ENCODE assay signal across 8 cellular contexts in genomic region chr12:53493610-53494391, GRCh38.
A peak's percentile ranks its signal among the peaks of the same experiment; 100 is the strongest.
DNase-seq lines count a peak whose midpoint lies in the region; ATAC-seq and TF ChIP-seq lines count a peak whose summit lies in the region.

No MANE protein-coding gene starts in this region.

- H3K9me3 ChIP-seq in HAP-1: no peaks in the 10 kb centered on the region

- DNase-seq in HAP-1 (ENCODE audit: low spot score in 2 of 2) (no peak), RPMI8226 (peak; percentile 14), fibroblast of mammary gland (ENCODE audit: low read depth) (no peak), retinal pigment epithelial cell (ENCODE audit: low read depth) (no peak)
- DNase-seq in activated effector memory CD4-positive, alpha-beta T cell treated with anti-CD3 and anti-CD28 coated beads, Interleukin-2, amount 50 U/mL, for 16 hours: no peak

- no peaks in the 10 kb centered on the region for H3K27me3 ChIP-seq in HAP-1 (ENCODE audit: low read depth)

- H3K36me3 ChIP-seq in HAP-1 (replicated peaks): no peaks in the 10 kb centered on the region

- no peak for TF ChIP-seq CTCF in fibroblast of mammary gland (conservative IDR thresholded peaks at IDR 0.05; ENCODE audit: control insufficient read depth, insufficient read depth, low read depth, low read length)
- TF ChIP-seq CTCF in retinal pigment epithelial cell (conservative IDR thresholded peaks at IDR 0.05; ENCODE audit: low read depth, low read length): no peak

- H3K4me3 ChIP-seq in HAP-1 (peak overlapping the region; percentile 39), fibroblast of mammary gland (ENCODE audit: control insufficient read depth, low read depth, low read length) (peak overlapping the region; percentile 54), retinal pigment epithelial cell (ENCODE audit: low read length) (peak overlapping the region; percentile 47)

- in situ Hi-C loops in HAP-1 (cut with MboI; ENCODE audit: low sequenced_read_pairs): no loop called here

- peaks cover 9% of the 10 kb centered on the region; the same call in 1 of the 2 replicates for H3K4me1 ChIP-seq in HAP-1

- ATAC-seq in GM19035 (IDR thresholded peaks at IDR 0.05; ENCODE audit: unreplicated experiment) (no peak), HG03432 (IDR thresholded peaks at IDR 0.05; ENCODE audit: unreplicated experiment) (no peak), GM18511 (IDR thresholded peaks at IDR 0.05; ENCODE audit: unreplicated experiment) (no peak)
